Comparison of ENCODE assay signal across 8 cellular contexts in the genomic region with DNA sequence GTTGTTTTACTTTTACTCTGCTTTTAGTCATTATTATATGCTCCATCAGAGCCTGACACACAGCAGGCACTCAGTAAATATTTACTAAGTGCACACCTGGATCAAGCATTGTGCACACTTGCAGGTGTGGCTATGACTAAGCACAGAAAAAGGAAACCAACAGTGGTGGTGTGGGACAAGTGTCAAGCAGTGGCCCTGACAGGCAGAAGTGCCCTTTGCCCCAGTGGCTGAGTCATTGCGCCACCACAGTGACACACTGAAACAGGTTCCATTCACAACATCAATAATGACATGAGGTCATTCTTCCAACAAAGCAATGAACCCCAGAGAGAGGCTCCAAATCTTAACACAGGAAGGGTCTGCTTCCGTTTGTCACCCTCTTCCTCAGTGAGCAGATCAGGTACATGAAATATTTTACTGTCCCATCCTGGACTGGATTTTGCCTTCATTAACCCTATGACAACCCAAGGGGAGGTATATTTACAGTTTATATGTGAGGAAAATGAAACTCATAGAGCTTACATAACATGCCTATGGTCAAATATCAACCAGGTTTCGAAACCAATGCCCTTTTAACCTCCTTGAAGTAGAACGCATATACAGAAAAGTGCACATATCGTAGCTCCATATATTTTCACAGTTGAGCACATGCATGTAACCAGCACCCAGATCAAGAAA.
A peak's percentile ranks its signal among the peaks of the same experiment; 100 is the strongest.
DNase-seq lines count a peak whose midpoint lies in the region; ATAC-seq and TF ChIP-seq lines count a peak whose summit lies in the region.

No MANE protein-coding gene starts in this region.

- H3K4me1 ChIP-seq in endodermal cell (ENCODE audit: control insufficient read depth, insufficient read depth, low read length) = no peaks in the 10 kb centered on the region

- DNase-seq in GM10266 (ENCODE audit: extremely low spot score) (peak; percentile 25), HK-2 (ENCODE audit: unreplicated experiment) (peak; percentile 9), left ventricle myocardium superior (peak; percentile 34), endodermal cell (no peak), G401 (ENCODE audit: low spot score) (no peak)
- DNase-seq in T-helper 2 cell treated with Interferon-gamma antibody and Interleukin-4, amounts not matched to agents 5 μg/mL and 100 μg/mL, for 36 hours (ENCODE audit: low spot score) = peak; percentile 47
- DNase-seq in stimulated activated naive CD8-positive, alpha-beta T cell treated with anti-CD3 and anti-CD28 coated beads, Interleukin-15, Interleukin-2, amounts not matched to agents 100 U/mL and 50 U/mL, for 24 hours = peak; percentile 39

- no peaks in the 10 kb centered on the region for H3K36me3 ChIP-seq in endodermal cell (ENCODE audit: control insufficient read depth, insufficient read depth, low read length)

- no peak overlapping the region for H3K27ac ChIP-seq in endodermal cell (ENCODE audit: low read depth, low read length)

- H3K4me3 ChIP-seq in endodermal cell (ENCODE audit: low read length) = no peak overlapping the region

- no peaks in the 10 kb centered on the region for H3K9me3 ChIP-seq in endodermal cell (ENCODE audit: control insufficient read depth, low read length)

- in situ Hi-C loops in G401 (cut with HindIII; ENCODE audit: low sequenced_read_pairs) = no loop called here

- no peaks in the 10 kb centered on the region for H3K27me3 ChIP-seq in endodermal cell (ENCODE audit: control insufficient read depth, insufficient read depth, low read length, poor library complexity, severe bottlenecking)

- H3K27me3 Mint-ChIP-seq in T-helper 2 cell treated with Interferon-gamma antibody and Interleukin-4, amounts not matched to agents 5 μg/mL and 100 μg/mL, for 36 hours (ENCODE audit: low read depth) = peaks cover 3% of the 10 kb centered on the region
- no peaks in the 10 kb centered on the region for H3K27me3 Mint-ChIP-seq in endodermal cell (ENCODE audit: insufficient read depth)

- peaks cover 5% of the 10 kb centered on the region for H3K4me1 Mint-ChIP-seq in T-helper 2 cell treated with Interferon-gamma antibody and Interleukin-4, amounts not matched to agents 5 μg/mL and 100 μg/mL, for 36 hours (ENCODE audit: low read depth)
- peaks cover 23% of the 10 kb centered on the region for H3K4me1 Mint-ChIP-seq in endodermal cell

- H3K36me3 Mint-ChIP-seq in T-helper 2 cell treated with Interferon-gamma antibody and Interleukin-4, amounts not matched to agents 5 μg/mL and 100 μg/mL, for 36 hours (ENCODE audit: low read depth) = no peaks in the 10 kb centered on the region
- H3K36me3 Mint-ChIP-seq in endodermal cell (ENCODE audit: low read depth) = peaks cover 5% of the 10 kb centered on the region

- TF ChIP-seq CTCF in GM10266 (IDR thresholded peaks at IDR 0.05; ENCODE audit: control insufficient read depth, insufficient read depth, low read depth, missing control alignments) (no peak), endodermal cell (conservative IDR thresholded peaks at IDR 0.05) (no peak)

- intact Hi-C loops in left ventricle myocardium superior (cut with micrococcal nuclease) = no loop called here

- no peak overlapping the region for H3K9ac ChIP-seq in endodermal cell (ENCODE audit: extremely low read depth, low read length, poor library complexity, severe bottlenecking)

- no peak overlapping the region for H3K4me3 Mint-ChIP-seq in T-helper 2 cell treated with Interferon-gamma antibody and Interleukin-4, amounts not matched to agents 5 μg/mL and 100 μg/mL, for 36 hours
- no peak overlapping the region for H3K4me3 Mint-ChIP-seq in endodermal cell

- ATAC-seq in GM21447 (IDR thresholded peaks at IDR 0.05; ENCODE audit: unreplicated experiment) (peak; percentile 92), left ventricle myocardium superior (peak; percentile 26)
- ATAC-seq in stimulated activated naive CD8-positive, alpha-beta T cell treated with anti-CD3 and anti-CD28 coated beads, Interleukin-15, Interleukin-2, amounts not matched to agents 100 U/mL and 50 U/mL, for 24 hours = peak; percentile 84

- WGBS in endodermal cell (ENCODE audit: insufficient coverage in 1 of 2, insufficient read length in 1 of 2), 2 experiments = 95% methylated on average over 3 to 5 of the region's 5 CpGs

- no peaks in the 10 kb centered on the region for H3K9me3 Mint-ChIP-seq in T-helper 2 cell treated with Interferon-gamma antibody and Interleukin-4, amounts not matched to agents 5 μg/mL and 100 μg/mL, for 36 hours
- no peaks in the 10 kb centered on the region for H3K9me3 Mint-ChIP-seq in endodermal cell

- no peak overlapping the region for H3K27ac Mint-ChIP-seq in T-helper 2 cell treated with Interferon-gamma antibody and Interleukin-4, amounts not matched to agents 5 μg/mL and 100 μg/mL, for 36 hours
- H3K27ac Mint-ChIP-seq in endodermal cell = no peak overlapping the region

Comparison
In these comparisons a context has a peak if more than half of its experiments do, and no peak if none do; other contexts are left out.
1. DNase-seq: peak in GM10266 (single experiment), HK-2 (single experiment), T-helper 2 cell treated with Interferon-gamma antibody and Interleukin-4, amounts not matched to agents 5 μg/mL and 100 μg/mL, for 36 hours (single experiment), left ventricle myocardium superior (single experiment) and stimulated activated naive CD8-positive, alpha-beta T cell treated with anti-CD3 and anti-CD28 coated beads, Interleukin-15, Interleukin-2, amounts not matched to agents 100 U/mL and 50 U/mL, for 24 hours (single experiment); none in endodermal cell (single experiment) and G401 (single experiment).
2. ATAC-seq: peak in every context shown above with its lines; median percentile 92 in GM21447; 84 in stimulated activated naive CD8-positive, alpha-beta T cell treated with anti-CD3 and anti-CD28 coated beads, Interleukin-15, Interleukin-2, amounts not matched to agents 100 U/mL and 50 U/mL, for 24 hours; 26 in left ventricle myocardium superior.